ENCODE assay signal across 1 cellular context in the genomic region with DNA sequence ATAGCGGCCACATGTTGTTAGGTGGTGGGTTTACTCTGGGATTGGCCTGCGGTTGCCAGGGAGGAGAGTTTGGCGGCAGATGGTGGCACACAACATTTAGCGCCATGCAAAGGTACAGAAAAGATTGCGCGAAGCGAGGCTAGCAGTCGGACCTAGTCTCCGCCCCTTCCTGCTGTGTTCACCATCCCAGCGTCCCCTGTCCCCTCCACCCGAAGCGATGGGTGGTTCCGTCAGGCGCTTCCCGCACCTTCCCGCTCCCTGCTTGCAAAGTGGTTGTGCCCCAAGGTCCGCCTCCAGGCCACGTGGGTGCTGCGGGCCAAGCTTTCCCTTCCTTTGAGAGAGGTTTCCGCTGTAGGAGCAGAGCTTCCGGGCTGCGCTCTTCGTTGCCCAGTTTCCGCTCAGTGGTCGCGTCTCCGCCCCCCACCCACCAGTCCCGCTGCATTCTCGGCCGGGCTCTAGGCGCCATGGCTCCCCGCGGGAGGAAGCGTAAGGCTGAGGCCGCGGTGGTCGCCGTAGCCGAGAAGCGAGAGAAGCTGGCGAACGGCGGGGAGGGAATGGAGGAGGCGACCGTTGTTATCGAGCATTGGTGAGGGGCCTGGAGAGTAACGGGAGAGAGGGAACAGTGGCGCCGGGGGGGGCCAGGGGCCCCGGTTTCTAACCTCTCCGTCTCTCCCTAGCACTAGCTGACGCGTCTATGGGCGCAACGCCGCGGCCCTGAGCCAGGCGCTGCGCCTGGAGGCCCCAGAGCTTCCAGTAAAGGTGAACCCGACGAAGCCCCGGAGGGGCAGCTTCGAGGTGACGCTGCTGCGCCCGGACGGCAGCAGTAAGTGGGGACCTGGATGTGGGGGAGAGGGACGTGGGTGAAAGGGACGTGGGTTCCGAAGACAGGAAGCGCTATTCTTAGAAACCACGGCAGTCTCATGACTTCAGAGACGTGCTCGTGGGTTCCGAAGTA.
TF ChIP-seq lines count a peak whose summit lies in the region.

TSS of gene SELENOH (plus strand) at position 360 of the 955 bp plus-strand sequence. CDS start at position 465, 105 bp downstream.

TF ChIP-seq in HEK293, 187 proteins besides CTCF, POLR2A, EP300 and RAD21 (continued from another document and continues in another):
- TF ChIP-seq ZNF571 (tag by site-specific recombination; IDR thresholded peaks at IDR 0.05): no peak
- no peak for TF ChIP-seq ZNF148 (tag by site-specific recombination; IDR thresholded peaks at IDR 0.05; ENCODE audit: borderline replicate concordance)
- no peak for TF ChIP-seq ZNF311 (tag by site-specific recombination; IDR thresholded peaks at IDR 0.05; ENCODE audit: borderline replicate concordance)
- peak; percentile 72; the same call in 1 of the 2 replicates for TF ChIP-seq MZF1 (tag by site-specific recombination; IDR thresholded peaks at IDR 0.05; ENCODE audit: borderline replicate concordance)
- TF ChIP-seq ZNF121 (tag by site-specific recombination; IDR thresholded peaks at IDR 0.05): peak; percentile 97
- no peak for TF ChIP-seq ZNF830 (tag by site-specific recombination; IDR thresholded peaks at IDR 0.05; ENCODE audit: low read depth)
- TF ChIP-seq, protein P1, sequence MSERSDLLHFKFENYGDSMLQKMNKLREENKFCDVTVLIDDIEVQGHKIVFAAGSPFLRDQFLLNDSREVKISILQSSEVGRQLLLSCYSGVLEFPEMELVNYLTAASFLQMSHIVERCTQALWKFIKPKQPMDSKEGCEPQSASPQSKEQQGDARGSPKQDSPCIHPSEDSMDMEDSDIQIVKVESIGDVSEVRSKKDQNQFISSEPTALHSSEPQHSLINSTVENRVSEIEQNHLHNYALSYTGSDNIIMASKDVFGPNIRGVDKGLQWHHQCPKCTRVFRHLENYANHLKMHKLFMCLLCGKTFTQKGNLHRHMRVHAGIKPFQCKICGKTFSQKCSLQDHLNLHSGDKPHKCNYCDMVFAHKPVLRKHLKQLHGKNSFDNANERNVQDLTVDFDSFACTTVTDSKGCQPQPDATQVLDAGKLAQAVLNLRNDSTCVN (tag by site-specific recombination; optimal IDR thresholded peaks at IDR 0.05): peak; percentile 48
- no peak for TF ChIP-seq ZNF473 (tag by site-specific recombination; IDR thresholded peaks at IDR 0.05)
- TF ChIP-seq KLF16 (tag by site-specific recombination; IDR thresholded peaks at IDR 0.05): peak; percentile 99
- TF ChIP-seq ZNF280C (tag by site-specific recombination; IDR thresholded peaks at IDR 0.05): no peak
- TF ChIP-seq, protein P2, sequence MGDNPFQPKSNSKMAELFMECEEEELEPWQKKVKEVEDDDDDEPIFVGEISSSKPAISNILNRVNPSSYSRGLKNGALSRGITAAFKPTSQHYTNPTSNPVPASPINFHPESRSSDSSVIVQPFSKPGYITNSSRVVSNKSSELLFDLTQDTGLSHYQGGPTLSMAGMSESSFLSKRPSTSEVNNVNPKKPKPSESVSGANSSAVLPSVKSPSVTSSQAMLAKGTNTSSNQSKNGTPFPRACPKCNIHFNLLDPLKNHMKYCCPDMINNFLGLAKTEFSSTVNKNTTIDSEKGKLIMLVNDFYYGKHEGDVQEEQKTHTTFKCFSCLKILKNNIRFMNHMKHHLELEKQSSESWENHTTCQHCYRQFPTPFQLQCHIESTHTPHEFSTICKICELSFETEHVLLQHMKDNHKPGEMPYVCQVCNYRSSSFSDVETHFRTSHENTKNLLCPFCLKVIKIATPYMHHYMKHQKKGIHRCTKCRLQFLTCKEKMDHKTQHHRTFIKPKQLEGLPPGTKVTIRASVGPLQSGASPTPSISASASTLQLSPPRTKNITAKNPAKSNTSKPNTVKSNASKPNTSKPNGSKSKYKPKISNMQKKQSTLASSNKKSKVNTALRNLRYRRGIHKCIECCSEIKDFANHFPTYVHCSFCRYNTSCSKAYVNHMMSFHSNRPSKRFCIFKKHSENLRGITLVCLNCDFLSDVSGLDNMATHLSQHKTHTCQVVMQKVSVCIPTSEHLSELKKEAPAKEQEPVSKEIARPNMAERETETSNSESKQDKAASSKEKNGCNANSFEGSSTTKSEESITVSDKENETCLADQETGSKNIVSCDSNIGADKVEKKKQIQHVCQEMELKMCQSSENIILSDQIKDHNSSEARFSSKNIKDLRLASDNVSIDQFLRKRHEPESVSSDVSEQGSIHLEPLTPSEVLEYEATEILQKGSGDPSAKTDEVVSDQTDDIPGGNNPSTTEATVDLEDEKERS (tag by site-specific recombination; IDR thresholded peaks at IDR 0.05): no peak
- TF ChIP-seq ZNF530 (tag by site-specific recombination; IDR thresholded peaks at IDR 0.05; ENCODE audit: low read depth): no peak
- TF ChIP-seq HOXD13 (CRISPR knock-in tag; IDR thresholded peaks at IDR 0.05; ENCODE audit: borderline replicate concordance): no peak
- peak; percentile 60; the same call in 1 of the 2 replicates for TF ChIP-seq YY2 (tag by site-specific recombination; IDR thresholded peaks at IDR 0.05)
- TF ChIP-seq, protein P3, sequence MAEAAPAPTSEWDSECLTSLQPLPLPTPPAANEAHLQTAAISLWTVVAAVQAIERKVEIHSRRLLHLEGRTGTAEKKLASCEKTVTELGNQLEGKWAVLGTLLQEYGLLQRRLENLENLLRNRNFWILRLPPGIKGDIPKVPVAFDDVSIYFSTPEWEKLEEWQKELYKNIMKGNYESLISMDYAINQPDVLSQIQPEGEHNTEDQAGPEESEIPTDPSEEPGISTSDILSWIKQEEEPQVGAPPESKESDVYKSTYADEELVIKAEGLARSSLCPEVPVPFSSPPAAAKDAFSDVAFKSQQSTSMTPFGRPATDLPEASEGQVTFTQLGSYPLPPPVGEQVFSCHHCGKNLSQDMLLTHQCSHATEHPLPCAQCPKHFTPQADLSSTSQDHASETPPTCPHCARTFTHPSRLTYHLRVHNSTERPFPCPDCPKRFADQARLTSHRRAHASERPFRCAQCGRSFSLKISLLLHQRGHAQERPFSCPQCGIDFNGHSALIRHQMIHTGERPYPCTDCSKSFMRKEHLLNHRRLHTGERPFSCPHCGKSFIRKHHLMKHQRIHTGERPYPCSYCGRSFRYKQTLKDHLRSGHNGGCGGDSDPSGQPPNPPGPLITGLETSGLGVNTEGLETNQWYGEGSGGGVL (tag by site-specific recombination; IDR thresholded peaks at IDR 0.05): 0 out of 2 replicates have a peak, but pooled peaks have one; percentile 12
- TF ChIP-seq ZXDB (tag by site-specific recombination; IDR thresholded peaks at IDR 0.05): peak; percentile 96
- no peak for TF ChIP-seq ZNF548 (tag by site-specific recombination; IDR thresholded peaks at IDR 0.05)
- no peak for TF ChIP-seq ZFP3 (tag by site-specific recombination; IDR thresholded peaks at IDR 0.05; ENCODE audit: low read depth)
- TF ChIP-seq ZNF184 (tag by site-specific recombination; IDR thresholded peaks at IDR 0.05): no peak
- TF ChIP-seq KLF9 (tag by site-specific recombination; IDR thresholded peaks at IDR 0.05; ENCODE audit: low read depth): peak; percentile 84
- no peak for TF ChIP-seq ZNF792 (tag by site-specific recombination; IDR thresholded peaks at IDR 0.05)
- no peak for TF ChIP-seq ZNF157 (tag by site-specific recombination; IDR thresholded peaks at IDR 0.05)
- TF ChIP-seq ZBTB44 (tag by site-specific recombination; IDR thresholded peaks at IDR 0.05): 0 out of 2 replicates have a peak, but pooled peaks have one; percentile 53
- TF ChIP-seq, protein P4, sequence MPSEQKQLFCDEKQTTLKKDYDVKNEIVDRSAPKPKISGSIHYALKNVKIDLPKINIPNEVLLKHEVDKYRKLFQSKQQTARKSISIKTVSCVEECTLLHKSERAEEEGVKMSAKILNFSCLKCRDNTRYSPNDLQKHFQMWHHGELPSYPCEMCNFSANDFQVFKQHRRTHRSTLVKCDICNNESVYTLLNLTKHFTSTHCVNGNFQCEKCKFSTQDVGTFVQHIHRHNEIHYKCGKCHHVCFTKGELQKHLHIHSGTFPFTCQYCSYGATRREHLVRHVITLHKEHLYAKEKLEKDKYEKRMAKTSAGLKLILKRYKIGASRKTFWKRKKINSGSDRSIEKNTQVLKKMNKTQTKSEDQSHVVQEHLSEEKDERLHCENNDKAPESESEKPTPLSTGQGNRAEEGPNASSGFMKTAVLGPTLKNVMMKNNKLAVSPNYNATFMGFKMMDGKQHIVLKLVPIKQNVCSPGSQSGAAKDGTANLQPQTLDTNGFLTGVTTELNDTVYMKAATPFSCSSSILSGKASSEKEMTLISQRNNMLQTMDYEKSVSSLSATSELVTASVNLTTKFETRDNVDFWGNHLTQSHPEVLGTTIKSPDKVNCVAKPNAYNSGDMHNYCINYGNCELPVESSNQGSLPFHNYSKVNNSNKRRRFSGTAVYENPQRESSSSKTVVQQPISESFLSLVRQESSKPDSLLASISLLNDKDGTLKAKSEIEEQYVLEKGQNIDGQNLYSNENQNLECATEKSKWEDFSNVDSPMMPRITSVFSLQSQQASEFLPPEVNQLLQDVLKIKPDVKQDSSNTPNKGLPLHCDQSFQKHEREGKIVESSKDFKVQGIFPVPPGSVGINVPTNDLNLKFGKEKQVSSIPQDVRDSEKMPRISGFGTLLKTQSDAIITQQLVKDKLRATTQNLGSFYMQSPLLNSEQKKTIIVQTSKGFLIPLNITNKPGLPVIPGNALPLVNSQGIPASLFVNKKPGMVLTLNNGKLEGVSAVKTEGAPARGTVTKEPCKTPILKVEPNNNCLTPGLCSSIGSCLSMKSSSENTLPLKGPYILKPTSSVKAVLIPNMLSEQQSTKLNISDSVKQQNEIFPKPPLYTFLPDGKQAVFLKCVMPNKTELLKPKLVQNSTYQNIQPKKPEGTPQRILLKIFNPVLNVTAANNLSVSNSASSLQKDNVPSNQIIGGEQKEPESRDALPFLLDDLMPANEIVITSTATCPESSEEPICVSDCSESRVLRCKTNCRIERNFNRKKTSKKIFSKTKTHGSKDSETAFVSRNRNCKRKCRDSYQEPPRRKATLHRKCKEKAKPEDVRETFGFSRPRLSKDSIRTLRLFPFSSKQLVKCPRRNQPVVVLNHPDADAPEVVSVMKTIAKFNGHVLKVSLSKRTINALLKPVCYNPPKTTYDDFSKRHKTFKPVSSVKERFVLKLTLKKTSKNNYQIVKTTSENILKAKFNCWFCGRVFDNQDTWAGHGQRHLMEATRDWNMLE (tag by site-specific recombination; conservative IDR thresholded peaks at IDR 0.05; ENCODE audit: low read depth): peak; percentile 86
- TF ChIP-seq, protein P5, sequence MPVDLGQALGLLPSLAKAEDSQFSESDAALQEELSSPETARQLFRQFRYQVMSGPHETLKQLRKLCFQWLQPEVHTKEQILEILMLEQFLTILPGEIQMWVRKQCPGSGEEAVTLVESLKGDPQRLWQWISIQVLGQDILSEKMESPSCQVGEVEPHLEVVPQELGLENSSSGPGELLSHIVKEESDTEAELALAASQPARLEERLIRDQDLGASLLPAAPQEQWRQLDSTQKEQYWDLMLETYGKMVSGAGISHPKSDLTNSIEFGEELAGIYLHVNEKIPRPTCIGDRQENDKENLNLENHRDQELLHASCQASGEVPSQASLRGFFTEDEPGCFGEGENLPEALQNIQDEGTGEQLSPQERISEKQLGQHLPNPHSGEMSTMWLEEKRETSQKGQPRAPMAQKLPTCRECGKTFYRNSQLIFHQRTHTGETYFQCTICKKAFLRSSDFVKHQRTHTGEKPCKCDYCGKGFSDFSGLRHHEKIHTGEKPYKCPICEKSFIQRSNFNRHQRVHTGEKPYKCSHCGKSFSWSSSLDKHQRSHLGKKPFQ (tag by site-specific recombination; IDR thresholded peaks at IDR 0.05): no peak
- TF ChIP-seq ZNF488 (tag by site-specific recombination; IDR thresholded peaks at IDR 0.05): no peak
- TF ChIP-seq ZNF248 (tag by site-specific recombination; IDR thresholded peaks at IDR 0.05): no peak
- peak; percentile 89 for TF ChIP-seq ZNF341 (tag by site-specific recombination; IDR thresholded peaks at IDR 0.05; ENCODE audit: low read depth)
- TF ChIP-seq ZNF621 (tag by site-specific recombination; IDR thresholded peaks at IDR 0.05): no peak
- no peak for TF ChIP-seq ZNF214 (tag by site-specific recombination; IDR thresholded peaks at IDR 0.05; ENCODE audit: borderline replicate concordance)
